In genomic region chr1:169834869-169835268, GRCh38 we compare ENCODE assay signal across 26 cellular contexts.
"Had no signal": no experiment of that assay in that cellular context is flagged by ENCODE, and none has a peak within 500 bp of the region (broad histone marks: within the 10 kb centered on the region; RNA-seq: fewer than 3 reads in every experiment).

No MANE protein-coding gene starts in this region.

- H3K27ac ChIP-seq: left ventricle myocardium inferior, ovary, skin epidermis, stomach, testis, thyroid gland, transverse colon, upper lobe of left lung, vagina had no signal

- H3K27me3 ChIP-seq: ovary, stomach, testis, thyroid gland, transverse colon, upper lobe of left lung, vagina had no signal

- DNase-seq: hypothalamus; immature natural killer cell; left ventricle myocardium inferior; midbrain; mucosa of descending colon; naive thymus-derived CD4-positive, alpha-beta T cell; ovary; retina; right cardiac atrium; stimulated activated CD4-positive, alpha-beta T cell treated with anti-CD3 and anti-CD28 coated beads, Interleukin-12 subunit alpha, Interleukin-12 subunit beta, amount 100 ng/mL, for 4 hours; stimulated activated CD4-positive, alpha-beta T cell treated with anti-CD3 and anti-CD28 coated beads, Interleukin-15, amount 100 ng/mL, for 24 hours; stimulated activated CD4-positive, alpha-beta T cell treated with anti-CD3 and anti-CD28 coated beads, Interleukin-2, amount 100 ng/mL, for 24 hours; stimulated activated CD4-positive, alpha-beta T cell treated with anti-CD3 and anti-CD28 coated beads, Interleukin-4, amount 100 ng/mL, for 1 hour; stimulated activated naive B cell treated with anti-CD40 and anti-IgM and Interleukin-4, amounts not matched to agents 10 μg/mL and 1 μg/mL and 100 μg/mL, for 72 hours; stimulated activated naive CD8-positive, alpha-beta T cell treated with anti-CD3 and anti-CD28 coated beads, Interleukin-15, Interleukin-2, amounts not matched to agents 100 U/mL and 50 U/mL, for 24 hours; stomach; testis; thyroid gland; transverse colon; upper lobe of left lung had no signal

- H3K4me1 Mint-ChIP-seq: immature natural killer cell; naive thymus-derived CD4-positive, alpha-beta T cell had no signal

- H3K4me3 Mint-ChIP-seq: immature natural killer cell; naive thymus-derived CD4-positive, alpha-beta T cell; natural killer cell treated with Interleukin-12 subunit alpha and Interleukin-12 subunit beta and Interleukin-15 and Interleukin-18, amount 100 ng/mL, for 72 hours; stimulated activated naive B cell treated with anti-CD40 and anti-IgM and Interleukin-4, amounts not matched to agents 10 μg/mL and 1 μg/mL and 100 μg/mL, for 72 hours had no signal

- H3K36me3 ChIP-seq: ovary had no signal

- H3K27me3 Mint-ChIP-seq: naive thymus-derived CD4-positive, alpha-beta T cell; natural killer cell treated with Interleukin-12 subunit alpha and Interleukin-12 subunit beta and Interleukin-15 and Interleukin-18, amount 100 ng/mL, for 72 hours; progenitor cell of endocrine pancreas; stimulated activated naive B cell treated with anti-CD40 and anti-IgM and Interleukin-4, amounts not matched to agents 10 μg/mL and 1 μg/mL and 100 μg/mL, for 72 hours had no signal

- H3K4me1 ChIP-seq: stomach, testis, thyroid gland, transverse colon, upper lobe of left lung, vagina had no signal

- H3K27ac Mint-ChIP-seq: naive thymus-derived CD4-positive, alpha-beta T cell; natural killer cell treated with Interleukin-12 subunit alpha and Interleukin-12 subunit beta and Interleukin-15 and Interleukin-18, amount 100 ng/mL, for 72 hours; progenitor cell of endocrine pancreas; stimulated activated naive B cell treated with anti-CD40 and anti-IgM and Interleukin-4, amounts not matched to agents 10 μg/mL and 1 μg/mL and 100 μg/mL, for 72 hours had no signal

- ATAC-seq: mucosa of descending colon; naive thymus-derived CD4-positive, alpha-beta T cell; natural killer cell treated with Interleukin-12 subunit alpha and Interleukin-12 subunit beta and Interleukin-15 and Interleukin-18, amount 100 ng/mL, for 72 hours; right cardiac atrium; sciatic nerve; stimulated activated naive B cell treated with anti-CD40 and anti-IgM and Interleukin-4, amounts not matched to agents 10 μg/mL and 1 μg/mL and 100 μg/mL, for 72 hours; stimulated activated naive CD8-positive, alpha-beta T cell treated with anti-CD3 and anti-CD28 coated beads, Interleukin-15, Interleukin-2, amounts not matched to agents 100 U/mL and 50 U/mL, for 24 hours had no signal

- H3K4me3 ChIP-seq: left ventricle myocardium inferior, lung, mucosa of descending colon, ovary, skin epidermis, stomach, testis, thyroid gland, transverse colon, upper lobe of left lung, vagina had no signal
